1 cellular context compared by ENCODE assay signal in genomic region chr14:92486881-92487280, GRCh38.
TF ChIP-seq lines count a peak whose summit lies in the region.

No MANE protein-coding gene starts in this region.

TF ChIP-seq in IMR-90, 13 proteins besides CTCF, POLR2A, EP300 and RAD21 (continued from another document):
- no peak for TF ChIP-seq ELK1 (IDR thresholded peaks at IDR 0.05; ENCODE audit: borderline replicate concordance, low read depth, low read length)
- TF ChIP-seq RCOR1 (IDR thresholded peaks at IDR 0.05; ENCODE audit: insufficient replicate concordance, low read length) = no peak
- no peak for TF ChIP-seq NFE2L2 (IDR thresholded peaks at IDR 0.05; ENCODE audit: low read depth, low read length)
- no peak for TF ChIP-seq USF2 (IDR thresholded peaks at IDR 0.05; ENCODE audit: low read depth, low read length)
- TF ChIP-seq CHD1 (IDR thresholded peaks at IDR 0.05; ENCODE audit: low read depth, low read length) = no peak
- no peak for TF ChIP-seq MAZ (IDR thresholded peaks at IDR 0.05; ENCODE audit: borderline replicate concordance, low read depth, low read length)
- TF ChIP-seq BHLHE40 (IDR thresholded peaks at IDR 0.05; ENCODE audit: low read depth, low read length) = no peak
